8 cellular contexts compared by ENCODE assay signal in genomic region chr9:114691046-114691955, GRCh38. TPM values are rescaled to one million over a fixed set of nuclear protein-coding genes. Genes with fewer than 3 reads are reported as not detected.
DNase-seq lines count a peak whose midpoint lies in the region; ATAC-seq and TF ChIP-seq lines count a peak whose summit lies in the region.

No MANE protein-coding gene starts in this region.

- H3K4me3 ChIP-seq in cardiac fibroblast (replicated peaks in 1 of 2; ENCODE audit: low read depth in 2 of 2, low read length in 2 of 2) (no peak overlapping the region), Peyer's patch (no peak overlapping the region)

- DNase-seq in activated CD4-positive, CD25-positive, alpha-beta regulatory T cell (lab: John Stamatoyannopoulos, UW): peak; percentile 14 to 30 (median 19)
- DNase-seq in cardiac fibroblast (ENCODE audit: low read depth in 2 of 2): peak; percentile 58 to 88
- DNase-seq in stimulated activated CD4-positive, alpha-beta T cell treated with anti-CD3 and anti-CD28 coated beads, Interleukin-1b, Interleukin-23, amount 100 ng/mL, for 4 hours (ENCODE audit: low read depth in 2 of 2): peak; percentile 44 to 59
- no peak for DNase-seq in NCI-H1436 (lab: John Stamatoyannopoulos, UW)
- DNase-seq in NCI-H510A (lab: John Stamatoyannopoulos, UW): no peak
- no peak for DNase-seq in Peyer's patch

- TF ChIP-seq CTCF in cardiac fibroblast (IDR thresholded peaks at IDR 0.05; ENCODE audit: low read depth, low read length): no peak
- no peak for TF ChIP-seq CTCF in Peyer's patch (IDR thresholded peaks at IDR 0.05)

- H3K9me3 ChIP-seq in Peyer's patch: no peaks in the 10 kb centered on the region

- peak; percentile 69 for ATAC-seq in GM18508 (IDR thresholded peaks at IDR 0.05; ENCODE audit: insufficient read depth, unreplicated experiment)
- ATAC-seq in HG03139 (IDR thresholded peaks at IDR 0.05; ENCODE audit: unreplicated experiment): peak; percentile 45

- H3K27me3 ChIP-seq in Peyer's patch: no peaks in the 10 kb centered on the region

- H3K27ac ChIP-seq in Peyer's patch: peak overlapping the region in 1 of 4 donors; percentile 60

- no peaks in the 10 kb centered on the region for H3K36me3 ChIP-seq in Peyer's patch

- no peaks in the 10 kb centered on the region for H3K4me1 ChIP-seq in Peyer's patch

- no peak for TF ChIP-seq POLR2A in Peyer's patch (IDR thresholded peaks at IDR 0.05)

RNA-seq across cellular contexts. Expression of gene TEX48, which starts 9.3 kb away (rescaled TPM):
- not detected for total RNA-seq in Peyer's patch

RNA-seq across cellular contexts. Expression of gene TEX53, which starts 33.7 kb away (rescaled TPM):
- not detected for total RNA-seq in Peyer's patch

Comparison
In these comparisons a context has a peak if more than half of its experiments do, and no peak if none do; other contexts are left out.
1. DNase-seq: peak in activated CD4-positive, CD25-positive, alpha-beta regulatory T cell (4 of 4), cardiac fibroblast (2 of 2) and stimulated activated CD4-positive, alpha-beta T cell treated with anti-CD3 and anti-CD28 coated beads, Interleukin-1b, Interleukin-23, amount 100 ng/mL, for 4 hours (2 of 2); none in NCI-H1436 (single experiment), NCI-H510A (single experiment) and Peyer's patch (0 of 3).